In the genomic region with DNA sequence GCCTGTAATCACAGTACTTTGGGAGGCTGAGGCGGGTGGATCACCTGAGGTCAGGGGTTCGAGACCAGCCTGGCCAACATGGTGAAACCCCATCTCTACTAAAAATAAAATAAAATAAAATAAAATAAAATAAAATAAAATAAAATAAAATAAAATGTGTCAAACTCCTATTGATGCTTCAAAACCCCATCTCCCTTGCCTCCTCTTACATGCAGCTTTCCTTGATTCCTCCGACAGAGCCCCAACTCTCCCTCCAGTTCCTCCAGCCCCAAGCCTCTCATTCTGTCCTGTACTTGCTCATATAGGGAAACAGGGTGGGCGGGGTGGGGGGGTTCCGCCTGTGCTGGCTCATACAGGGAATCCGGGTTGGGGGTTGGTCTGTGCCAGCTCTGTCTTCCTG, we compare ENCODE assay signal across 1 cellular context.
TF ChIP-seq lines count a peak whose summit lies in the region.

No MANE protein-coding gene starts in this region.

TF ChIP-seq in K562, 482 proteins besides CTCF, POLR2A, EP300 and RAD21:
- TF ChIP-seq ZFP36 (IDR thresholded peaks at IDR 0.05; ENCODE audit: low read depth, low read length, partially characterized antibody) (peak; percentile 86), RBM25 (IDR thresholded peaks at IDR 0.05; ENCODE audit: low read depth, low read length, severe bottlenecking) (peak; percentile 37)
